ENCODE assay signal across 1 cellular context in genomic region chr20:50112512-50113419, GRCh38.
TF ChIP-seq lines count a peak whose summit lies in the region.

Gene UBE2V1, minus strand, starts transcription at chr20:50113150. Its CDS starts 22 bp downstream, at chr20:50113128.

TF ChIP-seq in H1, 55 proteins besides CTCF, POLR2A, EP300 and RAD21:
- TF ChIP-seq EZH2 (IDR thresholded peaks at IDR 0.05; ENCODE audit: low read depth, low read length, severe bottlenecking) (no peak), YY1 (IDR thresholded peaks at IDR 0.05; ENCODE audit: low read depth, low read length) (peak; percentile 92), SP2 (IDR thresholded peaks at IDR 0.05; ENCODE audit: low read length) (no peak), SIN3A (conservative IDR thresholded peaks at IDR 0.05 in 1 of 2, IDR thresholded peaks at IDR 0.05 in 1 of 2; ENCODE audit: low read depth in 1 of 2, low read length in 2 of 2) (peak in 1 of 2 experiments; percentile 17; a peak in 2 of 4 replicates), RBBP5 (IDR thresholded peaks at IDR 0.05; ENCODE audit: borderline replicate concordance, low read depth, low read length) (peak; percentile 90; the same call in 1 of the 2 replicates), MAX (IDR thresholded peaks at IDR 0.05) (no peak), RXRA (IDR thresholded peaks at IDR 0.05; ENCODE audit: insufficient read depth, low read depth, low read length) (no peak), SAP30 (IDR thresholded peaks at IDR 0.05; ENCODE audit: insufficient read depth, insufficient replicate concordance, low read length) (no peak), USF2 (IDR thresholded peaks at IDR 0.05; ENCODE audit: low read length) (no peak), PHF8 (conservative IDR thresholded peaks at IDR 0.05; ENCODE audit: low read depth, low read length) (peak; percentile 90), JUN (IDR thresholded peaks at IDR 0.05; ENCODE audit: low read depth, low read length) (no peak), ATF3 (IDR thresholded peaks at IDR 0.05; ENCODE audit: insufficient read depth, low read depth, low read length) (no peak), SUZ12 (IDR thresholded peaks at IDR 0.05; ENCODE audit: low read length) (no peak), SP4 (IDR thresholded peaks at IDR 0.05; ENCODE audit: low read length) (no peak), SIX5 (IDR thresholded peaks at IDR 0.05; ENCODE audit: low read depth, low read length) (no peak), KDM4A (IDR thresholded peaks at IDR 0.05; ENCODE audit: low read depth, low read length, severe bottlenecking) (peak; percentile 62), SIRT6 (IDR thresholded peaks at IDR 0.05; ENCODE audit: low read length) (no peak), HDAC2 (IDR thresholded peaks at IDR 0.05; ENCODE audit: borderline replicate concordance in 1 of 2, low read depth in 2 of 2, low read length in 2 of 2) (no peak), CHD7 (IDR thresholded peaks at IDR 0.05; ENCODE audit: insufficient replicate concordance, low read length) (no peak), BRCA1 (IDR thresholded peaks at IDR 0.05; ENCODE audit: low read depth, low read length) (no peak), FOSL1 (IDR thresholded peaks at IDR 0.05; ENCODE audit: insufficient read depth, low read depth, low read length) (no peak), NANOG (IDR thresholded peaks at IDR 0.05; ENCODE audit: insufficient read depth, low read depth, low read length, poor library complexity, severe bottlenecking) (no peak), ASH2L (IDR thresholded peaks at IDR 0.05; ENCODE audit: low read length) (peak; percentile 81), CREB1 (IDR thresholded peaks at IDR 0.05) (peak; percentile 70; the same call in 1 of the 2 replicates), CBX5 (IDR thresholded peaks at IDR 0.05; ENCODE audit: low read depth, low read length) (no peak), BACH1 (IDR thresholded peaks at IDR 0.05; ENCODE audit: low read length) (no peak), CHD2 (IDR thresholded peaks at IDR 0.05; ENCODE audit: low read length) (no peak), ZNF274 (IDR thresholded peaks at IDR 0.05; ENCODE audit: borderline replicate concordance, extremely low read depth, low read length) (no peak), TEAD4 (IDR thresholded peaks at IDR 0.05; ENCODE audit: low read depth, low read length) (no peak), TCF12 (IDR thresholded peaks at IDR 0.05; ENCODE audit: low read depth, low read length) (no peak), GABPA (IDR thresholded peaks at IDR 0.05; ENCODE audit: borderline replicate concordance, insufficient read depth, low read length) (no peak), RFX5 (IDR thresholded peaks at IDR 0.05; ENCODE audit: borderline replicate concordance, low read depth, low read length) (no peak), TBP (IDR thresholded peaks at IDR 0.05; ENCODE audit: low read depth, low read length) (peak; percentile 51; the same call in 1 of the 2 replicates), SRF (IDR thresholded peaks at IDR 0.05; ENCODE audit: low read depth, low read length) (no peak), SP1 (IDR thresholded peaks at IDR 0.05; ENCODE audit: low read depth, low read length) (no peak), GTF2F1 (IDR thresholded peaks at IDR 0.05; ENCODE audit: borderline replicate concordance, low read depth, low read length) (no peak), RNF2 (IDR thresholded peaks at IDR 0.05; ENCODE audit: borderline replicate concordance, low read depth, low read length, missing control alignments, poor library complexity, severe bottlenecking) (no peak), KDM1A (IDR thresholded peaks at IDR 0.05; ENCODE audit: borderline replicate concordance, low read length) (no peak), HDAC6 (IDR thresholded peaks at IDR 0.05; ENCODE audit: low read depth, low read length) (no peak), CEBPB (IDR thresholded peaks at IDR 0.05; ENCODE audit: low read depth, low read length) (no peak), CBX8 (IDR thresholded peaks at IDR 0.05; ENCODE audit: borderline replicate concordance, low read depth, low read length) (no peak), E2F6 (IDR thresholded peaks at IDR 0.05) (0 out of 2 replicates have a peak, but pooled peaks have one; percentile 38), TAF7 (optimal IDR thresholded peaks at IDR 0.05; ENCODE audit: borderline replicate concordance, low read depth, low read length) (peak; percentile 56), BCL11A (IDR thresholded peaks at IDR 0.05; ENCODE audit: low read depth in 2 of 2, low read length in 2 of 2) (no peak), TAF1 (IDR thresholded peaks at IDR 0.05; ENCODE audit: low read depth, low read length) (peak; percentile 78), JUND (IDR thresholded peaks at IDR 0.05; ENCODE audit: low read length) (no peak), EGR1 (IDR thresholded peaks at IDR 0.05; ENCODE audit: borderline replicate concordance, low read depth, low read length) (no peak), ATF2 (IDR thresholded peaks at IDR 0.05; ENCODE audit: low read length) (no peak), POLR2AphosphoS5 (IDR thresholded peaks at IDR 0.05; ENCODE audit: low read depth, low read length) (peak; percentile 71), CTBP2 (IDR thresholded peaks at IDR 0.05; ENCODE audit: borderline replicate concordance, insufficient read depth, insufficient read length, low read length) (no peak), NRF1 (IDR thresholded peaks at IDR 0.05; ENCODE audit: low read depth, low read length) (peak; percentile 81), CHD1 (IDR thresholded peaks at IDR 0.05; ENCODE audit: low read depth, low read length) (no peak), MAFK (IDR thresholded peaks at IDR 0.05; ENCODE audit: low read depth, low read length) (no peak), POU5F1 (IDR thresholded peaks at IDR 0.05; ENCODE audit: low read depth, low read length) (no peak), KDM5A (IDR thresholded peaks at IDR 0.05; ENCODE audit: low read length) (peak; percentile 66; the same call in 1 of the 2 replicates)
